1 cellular context compared by ENCODE assay signal in genomic region chr4:151484396-151485102, GRCh38.
TF ChIP-seq lines count a peak whose summit lies in the region.

No MANE protein-coding gene starts in this region.

TF ChIP-seq in H1, 55 proteins besides CTCF, POLR2A, EP300 and RAD21 (continued from another document):
- TF ChIP-seq BRCA1 (IDR thresholded peaks at IDR 0.05; ENCODE audit: low read depth, low read length) (no peak), TEAD4 (IDR thresholded peaks at IDR 0.05; ENCODE audit: low read depth, low read length) (peak; percentile 98), TCF12 (IDR thresholded peaks at IDR 0.05; ENCODE audit: low read depth, low read length) (0 out of 2 replicates have a peak, but pooled peaks have one; percentile 43), ATF2 (IDR thresholded peaks at IDR 0.05; ENCODE audit: low read length) (no peak; the same call in 1 of the 2 replicates), BACH1 (IDR thresholded peaks at IDR 0.05; ENCODE audit: low read length) (peak; percentile 88), POU5F1 (IDR thresholded peaks at IDR 0.05; ENCODE audit: low read depth, low read length) (peak; percentile 77; the same call in 1 of the 2 replicates), ASH2L (IDR thresholded peaks at IDR 0.05; ENCODE audit: low read length) (no peak)
